ENCODE assay signal across 10 cellular contexts in genomic region chr12:120007272-120007671, GRCh38. TPM values are rescaled to one million over a fixed set of nuclear protein-coding genes. Genes with fewer than 3 reads are reported as not detected.
DNase-seq lines count a peak whose midpoint lies in the region; ATAC-seq lines count a peak whose summit lies in the region.
"Had no signal": no experiment of that assay in that cellular context is flagged by ENCODE, and none has a peak within 500 bp of the region (broad histone marks: within the 10 kb centered on the region; RNA-seq: fewer than 3 reads in every experiment).

No MANE protein-coding gene starts in this region.

- intact Hi-C loops in activated CD4-positive, alpha-beta memory T cell treated with anti-CD3 and anti-CD28 coated beads for 36 hours (cut with micrococcal nuclease) = loop anchor here (1.0 kb wide), 1 partner anchor 8 kb away; no protein-coding TSS in a partner anchor

- H3K4me1 Mint-ChIP-seq in activated CD4-positive, alpha-beta memory T cell treated with anti-CD3 and anti-CD28 coated beads for 36 hours (ENCODE audit: low read depth) = peaks cover 72% of the 10 kb centered on the region

- DNase-seq in GM19238 (ENCODE audit: insufficient read length, low spot score) (peak; percentile 12), nucleus accumbens (lab: John Stamatoyannopoulos, UW) (no peak)
- peak; percentile 85 for DNase-seq in activated CD4-positive, alpha-beta memory T cell treated with anti-CD3 and anti-CD28 coated beads for 36 hours
- peak; percentile 45 for DNase-seq in effector CD8-positive, alpha-beta T cell (lab: John Stamatoyannopoulos, UW)
- peak; percentile 41 to 62 (median 60) for DNase-seq in stimulated activated CD4-positive, alpha-beta T cell treated with anti-CD3 and anti-CD28 coated beads, TNF-alpha, amount 100 ng/mL, for 24 hours (ENCODE audit: low read depth in 3 of 3)
- DNase-seq: left ventricle myocardium inferior, NCI-H2107 had no signal

- CTCF ChIA-PET in activated CD4-positive, alpha-beta memory T cell treated with anti-CD3 and anti-CD28 coated beads for 36 hours (lab: Charles Lee) = interaction anchor here (1.4 to 3.3 kb wide), 5 partner anchors 8 to 114 kb away, joined by 3 to 24 read pairs (median 9); partner anchors contain the start of gene BICDL1

- ATAC-seq in HG03135 (IDR thresholded peaks at IDR 0.05; ENCODE audit: unreplicated experiment) (no peak), GM18517 (IDR thresholded peaks at IDR 0.05; ENCODE audit: unreplicated experiment) (no peak), GM18867 (IDR thresholded peaks at IDR 0.05; ENCODE audit: unreplicated experiment) (no peak)

- peak overlapping the region; percentile 96 for H3K27ac Mint-ChIP-seq in activated CD4-positive, alpha-beta memory T cell treated with anti-CD3 and anti-CD28 coated beads for 36 hours

- H3K4me3 Mint-ChIP-seq in activated CD4-positive, alpha-beta memory T cell treated with anti-CD3 and anti-CD28 coated beads for 36 hours = peak overlapping the region; percentile 53

- H3K36me3 Mint-ChIP-seq in activated CD4-positive, alpha-beta memory T cell treated with anti-CD3 and anti-CD28 coated beads for 36 hours = peaks cover 61% of the 10 kb centered on the region

- H3K27me3 Mint-ChIP-seq in activated CD4-positive, alpha-beta memory T cell treated with anti-CD3 and anti-CD28 coated beads for 36 hours = no peaks in the 10 kb centered on the region

- POLR2A ChIA-PET in activated CD4-positive, alpha-beta memory T cell treated with anti-CD3 and anti-CD28 coated beads for 36 hours (lab: Charles Lee) = interaction anchor here (0.6 to 11.0 kb wide), 14 partner anchors 8 to 285 kb away, joined by 3 to 209 read pairs (median 12); partner anchors contain the start of genes BICDL1, RAB35, RNU4-1 and RNU4-2

- H3K9me3 Mint-ChIP-seq in activated CD4-positive, alpha-beta memory T cell treated with anti-CD3 and anti-CD28 coated beads for 36 hours = no peaks in the 10 kb centered on the region

RNA-seq across cellular contexts. Expression of gene BICDL1, which starts 18.2 kb away (rescaled TPM):
- total RNA-seq in activated CD4-positive, alpha-beta memory T cell treated with anti-CD3 and anti-CD28 coated beads for 36 hours = 100 to 1,000 TPM; 143 to 155 TPM

Comparison
In these comparisons a context has a peak if more than half of its experiments do, and no peak if none do; other contexts are left out.
1. DNase-seq: peak in GM19238 (single experiment), activated CD4-positive, alpha-beta memory T cell treated with anti-CD3 and anti-CD28 coated beads for 36 hours (single experiment), effector CD8-positive, alpha-beta T cell (single experiment) and stimulated activated CD4-positive, alpha-beta T cell treated with anti-CD3 and anti-CD28 coated beads, TNF-alpha, amount 100 ng/mL, for 24 hours (3 of 3); none in nucleus accumbens (0 of 56).